In the genomic region with DNA sequence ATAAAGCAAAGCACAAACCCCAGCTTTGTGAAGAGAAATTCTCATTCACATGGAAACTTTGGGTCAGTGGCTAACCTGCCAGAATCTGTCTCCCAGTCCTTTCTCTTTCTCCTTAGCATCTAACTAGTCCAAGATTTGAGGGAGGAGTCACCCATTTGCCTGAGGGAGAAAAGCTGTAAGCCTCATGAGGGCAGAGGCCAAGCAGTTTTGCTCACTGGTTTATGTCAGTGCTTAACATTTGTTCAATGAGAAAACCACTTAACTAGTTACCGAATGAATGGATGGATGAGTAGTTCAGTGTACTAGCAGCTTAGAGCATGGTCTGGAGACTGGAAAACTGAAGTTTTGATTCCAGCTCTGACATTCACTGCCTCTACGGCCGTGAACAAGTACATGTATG, we compare ENCODE assay signal across 14 cellular contexts. TPM values are rescaled to one million over a fixed set of nuclear protein-coding genes. Genes with fewer than 3 reads are reported as not detected.
DNase-seq lines count a peak whose midpoint lies in the region; ATAC-seq and TF ChIP-seq lines count a peak whose summit lies in the region.
"Had no signal": no experiment of that assay in that cellular context is flagged by ENCODE, and none has a peak within 500 bp of the region (broad histone marks: within the 10 kb centered on the region; RNA-seq: fewer than 3 reads in every experiment).

No MANE protein-coding gene starts in this region.

- peaks cover 77% of the 10 kb centered on the region for H3K79me2 ChIP-seq in mesendoderm (ENCODE audit: control insufficient read depth, insufficient read depth, low read length)
- peaks cover 12% of the 10 kb centered on the region for H3K79me2 ChIP-seq in neural progenitor cell (ENCODE audit: low read depth)
- no peaks in the 10 kb centered on the region for H3K79me2 ChIP-seq in PC-9 (ENCODE audit: low read depth)

- H3F3A ChIP-seq in neural progenitor cell (ENCODE audit: low read depth) (no peaks in the 10 kb centered on the region), PC-9 (ENCODE audit: insufficient read depth, low read depth) (no peaks in the 10 kb centered on the region)

- no peak overlapping the region for H3K9ac ChIP-seq in mesendoderm (ENCODE audit: low read length)
- H3K9ac ChIP-seq in neural progenitor cell: no peak overlapping the region

- H3K79me1 ChIP-seq in mesendoderm (ENCODE audit: low read length): peaks cover 36% of the 10 kb centered on the region

- H3K4me3 ChIP-seq in mesendoderm (ENCODE audit: low read length): no peak overlapping the region
- no peak overlapping the region for H3K4me3 ChIP-seq in neural progenitor cell
- no peak overlapping the region for H3K4me3 ChIP-seq in PC-9
- H3K4me3 ChIP-seq: ovary had no signal

- no peaks in the 10 kb centered on the region for H4K20me1 ChIP-seq in neural progenitor cell (ENCODE audit: low read depth)
- no peaks in the 10 kb centered on the region; the same call in 1 of the 2 replicates for H4K20me1 ChIP-seq in PC-9 (ENCODE audit: insufficient read depth)

- ATAC-seq in stimulated activated naive CD8-positive, alpha-beta T cell treated with anti-CD3 and anti-CD28 coated beads, Interleukin-15, Interleukin-2, amounts not matched to agents 100 U/mL and 50 U/mL, for 24 hours: peak; percentile 10
- ATAC-seq in stimulated activated naive CD8-positive, alpha-beta T cell treated with anti-CD3 and anti-CD28 coated beads, Interleukin-15, amount 100 ng/mL, for 72 hours: no peak
- ATAC-seq in activated T-helper 17 cell treated with anti-CD3 and anti-CD28 coated beads, Interleukin-2, amount 50 U/mL, for 72 hours (replicated peaks): peak; percentile 13

- no peaks in the 10 kb centered on the region for H3K27me3 ChIP-seq in mesendoderm (ENCODE audit: insufficient read depth, low read length, poor library complexity)
- H3K27me3 ChIP-seq in neural progenitor cell: no peaks in the 10 kb centered on the region
- H3K27me3 ChIP-seq in PC-9 (ENCODE audit: insufficient read depth, low read depth): no peaks in the 10 kb centered on the region
- H3K27me3 ChIP-seq: ovary had no signal

- H3K27me3 Mint-ChIP-seq in stimulated activated naive CD8-positive, alpha-beta T cell treated with anti-CD3 and anti-CD28 coated beads, Interleukin-15, amount 100 ng/mL, for 72 hours: peaks cover 6% of the 10 kb centered on the region
- H3K27me3 Mint-ChIP-seq in activated T-helper 17 cell treated with anti-CD3 and anti-CD28 coated beads, Interleukin-2, amount 50 U/mL, for 72 hours: no peaks in the 10 kb centered on the region
- no peaks in the 10 kb centered on the region for H3K27me3 Mint-ChIP-seq in neural progenitor cell (ENCODE audit: insufficient read depth, low read depth)

- no peaks in the 10 kb centered on the region for H3K9me2 ChIP-seq in PC-9 (ENCODE audit: insufficient read depth)

- CTCF ChIA-PET in PC-9 (lab: Charles Lee): no interaction called here

- no peak overlapping the region for H2AK5ac ChIP-seq in mesendoderm (ENCODE audit: low read length)

- H2AFZ ChIP-seq in neural progenitor cell (replicated peaks) (no peak overlapping the region), PC-9 (no peak overlapping the region)

- WGBS in mesendoderm (ENCODE audit: extremely low coverage, insufficient coverage, low lambda C conversion rate): no CpG with 5 or more reads among the region's 3 CpGs

- H3K4me3 Mint-ChIP-seq in stimulated activated naive CD8-positive, alpha-beta T cell treated with anti-CD3 and anti-CD28 coated beads, Interleukin-15, amount 100 ng/mL, for 72 hours: no peak overlapping the region
- peak overlapping the region; percentile 85 for H3K4me3 Mint-ChIP-seq in activated T-helper 17 cell treated with anti-CD3 and anti-CD28 coated beads, Interleukin-2, amount 50 U/mL, for 72 hours
- H3K4me3 Mint-ChIP-seq in neural progenitor cell: no peak overlapping the region

- no peak overlapping the region for H3K4me2 ChIP-seq in mesendoderm (ENCODE audit: low read length)
- H3K4me2 ChIP-seq in neural progenitor cell: no peak overlapping the region
- no peak overlapping the region for H3K4me2 ChIP-seq in PC-9

- H3K4me1 ChIP-seq in mesendoderm (ENCODE audit: control insufficient read depth, low read depth, low read length) (peaks cover 25% of the 10 kb centered on the region), neural progenitor cell (peaks cover 23% of the 10 kb centered on the region), PC-9 (replicated peaks; ENCODE audit: insufficient read depth) (no peaks in the 10 kb centered on the region)

- no peak overlapping the region for H2BK5ac ChIP-seq in mesendoderm (ENCODE audit: low read length)

- no peak for DNase-seq in stimulated activated naive CD8-positive, alpha-beta T cell treated with anti-CD3 and anti-CD28 coated beads, Interleukin-15, Interleukin-2, amounts not matched to agents 100 U/mL and 50 U/mL, for 24 hours
- DNase-seq in stimulated activated naive CD8-positive, alpha-beta T cell treated with anti-CD3 and anti-CD28 coated beads, Interleukin-15, amount 100 ng/mL, for 72 hours: no peak
- DNase-seq in mesendoderm (no peak), neural progenitor cell (ENCODE audit: low spot score) (no peak), PC-9 (no peak), NCI-H1105 (lab: John Stamatoyannopoulos, UW) (no peak), SW 1271 (lab: John Stamatoyannopoulos, UW) (no peak)
- DNase-seq: activated CD4-positive, alpha-beta T cell treated with anti-CD3 and anti-CD28 coated beads, Interleukin-2, amount 50 U/mL, for 4 hours; AML-193; DND-41; NCI-H2227 treated with DMSO at 0.1 percent for 48 hours; OCI-M1; ovary had no signal

- no TSS peak for BruUV-seq in PC-9 (replicated peaks; lab: Mats Ljungman, UMichigan)

- no peak for TF ChIP-seq CTCF in neural progenitor cell (IDR thresholded peaks at IDR 0.05)
- TF ChIP-seq CTCF in PC-9 (conservative IDR thresholded peaks at IDR 0.05): no peak

- H3K9me3 ChIP-seq in neural progenitor cell (ENCODE audit: low read depth): no peaks in the 10 kb centered on the region
- H3K9me3 ChIP-seq in PC-9 (ENCODE audit: insufficient read depth, low read depth): no peaks in the 10 kb centered on the region
- H3K9me3 ChIP-seq: ovary had no signal

- H3K36me3 ChIP-seq in mesendoderm (ENCODE audit: control insufficient read depth, insufficient read depth, low read length) (peaks cover 15% of the 10 kb centered on the region), neural progenitor cell (no peaks in the 10 kb centered on the region), PC-9 (ENCODE audit: low read depth) (0 out of 2 replicates have a peak, but pooled peaks cover 12% of the 10 kb centered on the region)
- H3K36me3 ChIP-seq: ovary had no signal

- peaks cover 74% of the 10 kb centered on the region for H3K36me3 Mint-ChIP-seq in activated T-helper 17 cell treated with anti-CD3 and anti-CD28 coated beads, Interleukin-2, amount 50 U/mL, for 72 hours (ENCODE audit: low read depth)
- peaks cover 18% of the 10 kb centered on the region for H3K36me3 Mint-ChIP-seq in neural progenitor cell

- H3K23ac ChIP-seq in mesendoderm (ENCODE audit: low read length): peak overlapping the region; percentile 26

- no peak overlapping the region for H3K4ac ChIP-seq in mesendoderm (ENCODE audit: low read depth, low read length)

- no peak overlapping the region for H2BK120ac ChIP-seq in mesendoderm (ENCODE audit: low read depth, low read length)

- H3K4me1 Mint-ChIP-seq in stimulated activated naive CD8-positive, alpha-beta T cell treated with anti-CD3 and anti-CD28 coated beads, Interleukin-15, amount 100 ng/mL, for 72 hours: peaks cover 22% of the 10 kb centered on the region
- peaks cover 62% of the 10 kb centered on the region for H3K4me1 Mint-ChIP-seq in activated T-helper 17 cell treated with anti-CD3 and anti-CD28 coated beads, Interleukin-2, amount 50 U/mL, for 72 hours
- H3K4me1 Mint-ChIP-seq in neural progenitor cell: peaks cover 25% of the 10 kb centered on the region

- no peak overlapping the region for H4K8ac ChIP-seq in mesendoderm (ENCODE audit: low read depth, low read length)

- no peak overlapping the region for H4K5ac ChIP-seq in mesendoderm (ENCODE audit: low read length)

- intact Hi-C loops in PC-9 (cut with micrococcal nuclease; ENCODE audit: unreplicated experiment): no loop called here

- peak overlapping the region; percentile 25 for H3K18ac ChIP-seq in mesendoderm (ENCODE audit: low read length)

- H2BK15ac ChIP-seq in mesendoderm (replicated peaks; ENCODE audit: low read depth): no peak overlapping the region

- H3K56ac ChIP-seq in mesendoderm (ENCODE audit: low read length): no peak overlapping the region

- no peak overlapping the region for H3K27ac ChIP-seq in mesendoderm (ENCODE audit: low read depth, low read length)
- no peak overlapping the region for H3K27ac ChIP-seq in neural progenitor cell
- no peak overlapping the region for H3K27ac ChIP-seq in PC-9
- H3K27ac ChIP-seq: ovary had no signal

- H3K9me3 Mint-ChIP-seq in stimulated activated naive CD8-positive, alpha-beta T cell treated with anti-CD3 and anti-CD28 coated beads, Interleukin-15, amount 100 ng/mL, for 72 hours: no peaks in the 10 kb centered on the region
- H3K9me3 Mint-ChIP-seq in activated T-helper 17 cell treated with anti-CD3 and anti-CD28 coated beads, Interleukin-2, amount 50 U/mL, for 72 hours: no peaks in the 10 kb centered on the region
- peaks cover 4% of the 10 kb centered on the region for H3K9me3 Mint-ChIP-seq in neural progenitor cell

- H3K27ac Mint-ChIP-seq in stimulated activated naive CD8-positive, alpha-beta T cell treated with anti-CD3 and anti-CD28 coated beads, Interleukin-15, amount 100 ng/mL, for 72 hours: no peak overlapping the region
- peak overlapping the region; percentile 95 for H3K27ac Mint-ChIP-seq in activated T-helper 17 cell treated with anti-CD3 and anti-CD28 coated beads, Interleukin-2, amount 50 U/mL, for 72 hours
- no peak overlapping the region for H3K27ac Mint-ChIP-seq in neural progenitor cell

- POLR2A ChIA-PET in PC-9 (lab: Charles Lee; ENCODE audit: unreplicated experiment): interaction anchor here (0.6 kb wide), 1 partner anchor 19 kb away, joined by 3 read pairs; no protein-coding TSS in a partner anchor

RNA-seq across cellular contexts. Expression of a gene that starts 36.0 kb away (rescaled TPM):
- 100 to 1,000 TPM in 1 of 2 donors, 10 to 100 TPM in 1; 71.2 to 145 TPM for total RNA-seq in activated T-helper 17 cell treated with anti-CD3 and anti-CD28 coated beads, Interleukin-2, amount 50 U/mL, for 72 hours
- 126 TPM for polyA plus RNA-seq in mesendoderm (2013, experiment 1 of 2)
- polyA plus RNA-seq in mesendoderm (2013, experiment 2 of 2): 123 TPM
- total RNA-seq in neural progenitor cell (ENCODE audit: low replicate concordance) (11.5 and 20.9 TPM in 2 replicates), PC-9 (2021) (7.6 and 9.3 TPM in 2 replicates)
